14 cellular contexts compared by ENCODE assay signal in the genomic region with DNA sequence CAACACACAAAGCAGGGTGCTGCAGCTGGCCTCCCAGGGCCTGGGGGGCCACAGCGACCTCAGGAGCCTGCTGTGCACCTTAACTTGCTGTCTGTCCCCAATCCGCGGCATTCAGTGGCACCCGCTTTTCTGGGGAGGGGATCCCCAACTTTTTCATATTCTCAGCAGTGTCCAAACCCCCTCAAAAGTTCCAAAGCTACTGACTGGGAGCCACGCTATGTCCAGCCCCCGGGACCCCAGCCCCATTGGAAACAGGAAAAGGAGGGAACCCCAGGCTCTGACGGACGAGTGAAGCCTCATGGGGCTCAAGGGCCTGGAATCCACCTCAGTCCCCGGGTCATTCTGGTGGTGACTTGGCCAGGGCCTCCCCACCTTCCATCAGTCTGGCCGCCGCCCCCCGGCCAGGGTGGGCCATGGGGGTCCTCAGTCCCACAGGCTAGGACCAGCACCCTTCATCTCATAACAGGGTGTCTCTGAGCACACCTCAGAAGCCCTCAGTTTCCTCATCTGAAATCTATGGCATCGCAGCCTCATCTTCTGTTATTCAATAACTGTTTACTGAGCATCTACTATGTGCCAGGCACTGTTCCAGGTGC.
A peak's percentile ranks its signal among the peaks of the same experiment; 100 is the strongest.
DNase-seq lines count a peak whose midpoint lies in the region; TF ChIP-seq lines count a peak whose summit lies in the region.
"Had no signal": no experiment of that assay in that cellular context is flagged by ENCODE, and none has a peak within 500 bp of the region (broad histone marks: within the 10 kb centered on the region; RNA-seq: fewer than 3 reads in every experiment).

No MANE protein-coding gene starts in this region.

- H3K79me1 ChIP-seq in mesenchymal stem cell (replicated peaks; ENCODE audit: low read length, poor library complexity, severe bottlenecking), result peaks cover 27% of the 10 kb centered on the region

- H2BK120ac ChIP-seq in mesenchymal stem cell (ENCODE audit: low read depth, low read length), result peak overlapping the region; percentile 40

- H3K4me1 ChIP-seq in CD8-positive, alpha-beta memory T cell (ENCODE audit: insufficient read depth, low read length), result peaks cover 7% of the 10 kb centered on the region
- H3K4me1 ChIP-seq in mesenchymal stem cell (ENCODE audit: control insufficient read depth, insufficient read depth, low read depth, low read length) (peaks cover 37% of the 10 kb centered on the region), subcutaneous abdominal adipose tissue (ENCODE audit: control insufficient read depth in 5 of 5, insufficient read depth in 5 of 5, low read length in 5 of 5) (peaks cover 0 to 31% (median 0%) of the 10 kb centered on the region in 5 donors)

- no peaks in the 10 kb centered on the region for H3K27me3 ChIP-seq in CD8-positive, alpha-beta memory T cell (ENCODE audit: insufficient read depth, low read length, poor library complexity, severe bottlenecking)
- H3K27me3 ChIP-seq in WERI-Rb-1 (ENCODE audit: insufficient read depth, low read depth, severe bottlenecking) (no peaks in the 10 kb centered on the region), mesenchymal stem cell (ENCODE audit: control insufficient read depth in 1 of 2, insufficient read depth in 1 of 2, low read length in 2 of 2) (no peaks in the 10 kb centered on the region), subcutaneous abdominal adipose tissue (ENCODE audit: control insufficient read depth in 5 of 5, insufficient read depth in 4 of 5, low read length in 5 of 5) (no peaks in the 10 kb centered on the region)

- H3K9me3 Mint-ChIP-seq in CD8-positive, alpha-beta memory T cell, result no peaks in the 10 kb centered on the region
- no peaks in the 10 kb centered on the region for H3K9me3 Mint-ChIP-seq in activated T-cell treated with anti-CD3 and anti-CD28 coated beads, Interleukin-2, amount 50 U/mL, for 24 hours
- H3K9me3 Mint-ChIP-seq: activated CD4-positive, alpha-beta memory T cell treated with anti-CD3 and anti-CD28 coated beads, Interleukin-2, amount 10 ng/mL, durations not matched to agents 7 days and 5 days had no signal

- peaks cover 25 to 44% (median 31%) of the 10 kb centered on the region in 3 donors for H3K4me1 Mint-ChIP-seq in CD8-positive, alpha-beta memory T cell
- H3K4me1 Mint-ChIP-seq in activated T-cell treated with anti-CD3 and anti-CD28 coated beads, Interleukin-2, amount 50 U/mL, for 24 hours (ENCODE audit: low read depth), result peaks cover 12% of the 10 kb centered on the region

- H3K23ac ChIP-seq in mesenchymal stem cell (ENCODE audit: low read length in 2 of 2), result no peak overlapping the region

- peak overlapping the region; percentile 73 for H4K8ac ChIP-seq in mesenchymal stem cell (ENCODE audit: low read length)

- peak overlapping the region; percentile 57 for H2AK5ac ChIP-seq in mesenchymal stem cell (ENCODE audit: low read length, severe bottlenecking)

- H3K27me3 Mint-ChIP-seq in CD8-positive, alpha-beta memory T cell, result no peaks in the 10 kb centered on the region
- no peaks in the 10 kb centered on the region for H3K27me3 Mint-ChIP-seq in activated T-cell treated with anti-CD3 and anti-CD28 coated beads, Interleukin-2, amount 50 U/mL, for 24 hours
- H3K27me3 Mint-ChIP-seq: activated CD4-positive, alpha-beta memory T cell treated with anti-CD3 and anti-CD28 coated beads, Interleukin-2, amount 10 ng/mL, durations not matched to agents 7 days and 5 days had no signal

- peaks cover 10% of the 10 kb centered on the region for H3K36me3 ChIP-seq in CD8-positive, alpha-beta memory T cell (ENCODE audit: insufficient read depth, low read length)
- H3K36me3 ChIP-seq in WERI-Rb-1 (peaks cover 66% of the 10 kb centered on the region), mesenchymal stem cell (ENCODE audit: control insufficient read depth in 1 of 2, insufficient read depth in 2 of 2, low read depth in 1 of 2, low read length in 2 of 2) (peaks cover 49 to 80% of the 10 kb centered on the region in 2 experiments), subcutaneous abdominal adipose tissue (ENCODE audit: control insufficient read depth in 5 of 5, insufficient read depth in 5 of 5, low read length in 5 of 5) (peaks cover 0 to 72% (median 42%) of the 10 kb centered on the region in 5 donors)

- no peak for DNase-seq in CD8-positive, alpha-beta memory T cell
- DNase-seq in WERI-Rb-1 (no peak), mesenchymal stem cell (no peak), hippocampal formation (lab: John Stamatoyannopoulos, UW) (no peak), NCI-H446 (lab: John Stamatoyannopoulos, UW) (no peak)
- no peak for DNase-seq in activated T-cell treated with anti-CD3 and anti-CD28 coated beads, Interleukin-2, amount 50 U/mL, for 24 hours
- DNase-seq: activated CD4-positive, alpha-beta memory T cell treated with anti-CD3 and anti-CD28 coated beads, Interleukin-2, amount 10 ng/mL, durations not matched to agents 7 days and 5 days; activated gamma-delta T cell; NCI-H2081; NCI-H774; SIG-M5; small intestine had no signal

- no peak for TF ChIP-seq CTCF in WERI-Rb-1 (IDR thresholded peaks at IDR 0.05; ENCODE audit: low read depth, low read length)

- no peak overlapping the region for H2AFZ ChIP-seq in mesenchymal stem cell (ENCODE audit: low read depth, low read length)

- H3K4me3 ChIP-seq in CD8-positive, alpha-beta memory T cell (ENCODE audit: low read length), result no peak overlapping the region
- H3K4me3 ChIP-seq in WERI-Rb-1 (ENCODE audit: low read depth, low read length) (no peak overlapping the region), mesenchymal stem cell (ENCODE audit: insufficient read depth in 1 of 2, low read depth in 1 of 2, low read length in 2 of 2) (no peak overlapping the region), subcutaneous abdominal adipose tissue (ENCODE audit: low read depth in 1 of 5, low read length in 5 of 5) (no peak overlapping the region)

- peak overlapping the region in 1 of 2 experiments; percentile 46 for H2BK12ac ChIP-seq in mesenchymal stem cell (ENCODE audit: low read length in 2 of 2)

- peak overlapping the region in 1 of 2 experiments; percentile 39 for H3K14ac ChIP-seq in mesenchymal stem cell (ENCODE audit: low read length in 2 of 2)

- H3K4me3 Mint-ChIP-seq in CD8-positive, alpha-beta memory T cell, result no peak overlapping the region
- H3K4me3 Mint-ChIP-seq in activated T-cell treated with anti-CD3 and anti-CD28 coated beads, Interleukin-2, amount 50 U/mL, for 24 hours, result no peak overlapping the region
- H3K4me3 Mint-ChIP-seq: activated CD4-positive, alpha-beta memory T cell treated with anti-CD3 and anti-CD28 coated beads, Interleukin-2, amount 10 ng/mL, durations not matched to agents 7 days and 5 days had no signal

- peak overlapping the region; percentile 82 for H2BK15ac ChIP-seq in mesenchymal stem cell (ENCODE audit: low read depth, poor library complexity, severe bottlenecking)

- H3K9ac ChIP-seq in mesenchymal stem cell (ENCODE audit: low read length) (no peak overlapping the region), subcutaneous abdominal adipose tissue (ENCODE audit: low read length in 5 of 5) (no peak overlapping the region)

- H3K36me3 Mint-ChIP-seq in CD8-positive, alpha-beta memory T cell, result peaks cover 0 to 59% (median 14%) of the 10 kb centered on the region in 3 donors
- peaks cover 61% of the 10 kb centered on the region for H3K36me3 Mint-ChIP-seq in activated T-cell treated with anti-CD3 and anti-CD28 coated beads, Interleukin-2, amount 50 U/mL, for 24 hours (ENCODE audit: low read depth)

- H4K91ac ChIP-seq in mesenchymal stem cell (ENCODE audit: low read length), result peak overlapping the region; percentile 73

- peak overlapping the region; percentile 50 to 54 for H3K18ac ChIP-seq in mesenchymal stem cell (ENCODE audit: low read depth in 1 of 2, low read length in 2 of 2)

- H3K4me2 ChIP-seq in mesenchymal stem cell (ENCODE audit: low read length, poor library complexity, severe bottlenecking), result no peak overlapping the region

- POLR2A ChIA-PET in CD8-positive, alpha-beta memory T cell (lab: Charles Lee), result no interaction called here

- 95% methylated on average over 13 of the region's 13 CpGs for WGBS in mesenchymal stem cell

- CTCF ChIA-PET in CD8-positive, alpha-beta memory T cell (lab: Charles Lee), result no interaction called here

- H3K27ac Mint-ChIP-seq in CD8-positive, alpha-beta memory T cell, result peak overlapping the region in 6 of 8 donors; percentile 24 to 96 (median 54)
- no peak overlapping the region for H3K27ac Mint-ChIP-seq in activated T-cell treated with anti-CD3 and anti-CD28 coated beads, Interleukin-2, amount 50 U/mL, for 24 hours

- peak overlapping the region; percentile 6 to 49 for H3K4ac ChIP-seq in mesenchymal stem cell (ENCODE audit: low read depth in 1 of 2, low read length in 2 of 2)

- H3K27ac ChIP-seq in CD8-positive, alpha-beta memory T cell (ENCODE audit: low read depth, low read length), result peak overlapping the region; percentile 1
- H3K27ac ChIP-seq in WERI-Rb-1 (peak overlapping the region; percentile 29), mesenchymal stem cell (ENCODE audit: low read length, poor library complexity, severe bottlenecking) (peak overlapping the region; percentile 90), subcutaneous abdominal adipose tissue (ENCODE audit: low read depth, low read length) (peak overlapping the region; percentile 50)
- H3K27ac ChIP-seq: C4-2B had no signal

- H3K9me3 ChIP-seq in CD8-positive, alpha-beta memory T cell (ENCODE audit: low read length), result no peaks in the 10 kb centered on the region
- H3K9me3 ChIP-seq in WERI-Rb-1 (ENCODE audit: severe bottlenecking) (no peaks in the 10 kb centered on the region), mesenchymal stem cell (ENCODE audit: control insufficient read depth, low read length) (no peaks in the 10 kb centered on the region), subcutaneous abdominal adipose tissue (ENCODE audit: control insufficient read depth in 5 of 5, low read length in 5 of 5) (no peaks in the 10 kb centered on the region)

- no peak overlapping the region for H2BK5ac ChIP-seq in mesenchymal stem cell (ENCODE audit: low read depth, low read length, poor library complexity, severe bottlenecking)

Comparison
In these comparisons a context has a peak if more than half of its experiments do, and no peak if none do; other contexts are left out.
1. H3K27ac ChIP-seq: peak in every context shown above with its lines; median percentile 90 in mesenchymal stem cell; 50 in subcutaneous abdominal adipose tissue; 29 in WERI-Rb-1; 1 in CD8-positive, alpha-beta memory T cell.